Comparison of ENCODE assay signal across 2 cellular contexts in genomic region chr21:42645211-42646075, GRCh38.
TF ChIP-seq lines count a peak whose summit lies in the region.

No MANE protein-coding gene starts in this region.

TF ChIP-seq in HepG2, 621 proteins besides CTCF, POLR2A, EP300 and RAD21 (continued from another document):
- no peak for TF ChIP-seq ARHGAP35 (CRISPR knock-in tag; IDR thresholded peaks at IDR 0.05; ENCODE audit: borderline replicate concordance)
- no peak for TF ChIP-seq ZNF770 (CRISPR knock-in tag; IDR thresholded peaks at IDR 0.05)
- TF ChIP-seq SATB2 (CRISPR knock-in tag; IDR thresholded peaks at IDR 0.05) = no peak
- no peak for TF ChIP-seq ZFP1 (CRISPR knock-in tag; IDR thresholded peaks at IDR 0.05)
- TF ChIP-seq RAD51 (IDR thresholded peaks at IDR 0.05; ENCODE audit: borderline replicate concordance) = no peak
- TF ChIP-seq NR2F6 (IDR thresholded peaks at IDR 0.05) = no peak
- TF ChIP-seq NR2F6 (CRISPR knock-in tag; IDR thresholded peaks at IDR 0.05) = no peak
- TF ChIP-seq MXD4 (CRISPR knock-in tag; IDR thresholded peaks at IDR 0.05) = no peak
- TF ChIP-seq ZNF326 (CRISPR knock-in tag; IDR thresholded peaks at IDR 0.05; ENCODE audit: borderline replicate concordance) = no peak

TF ChIP-seq in K562, 482 proteins besides CTCF, POLR2A, EP300 and RAD21 (continued from another document and continues in another):
- TF ChIP-seq, protein P1, sequence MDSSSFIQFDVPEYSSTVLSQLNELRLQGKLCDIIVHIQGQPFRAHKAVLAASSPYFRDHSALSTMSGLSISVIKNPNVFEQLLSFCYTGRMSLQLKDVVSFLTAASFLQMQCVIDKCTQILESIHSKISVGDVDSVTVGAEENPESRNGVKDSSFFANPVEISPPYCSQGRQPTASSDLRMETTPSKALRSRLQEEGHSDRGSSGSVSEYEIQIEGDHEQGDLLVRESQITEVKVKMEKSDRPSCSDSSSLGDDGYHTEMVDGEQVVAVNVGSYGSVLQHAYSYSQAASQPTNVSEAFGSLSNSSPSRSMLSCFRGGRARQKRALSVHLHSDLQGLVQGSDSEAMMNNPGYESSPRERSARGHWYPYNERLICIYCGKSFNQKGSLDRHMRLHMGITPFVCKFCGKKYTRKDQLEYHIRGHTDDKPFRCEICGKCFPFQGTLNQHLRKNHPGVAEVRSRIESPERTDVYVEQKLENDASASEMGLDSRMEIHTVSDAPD (CRISPR knock-in tag; IDR thresholded peaks at IDR 0.05) = no peak
- no peak for TF ChIP-seq NBN (IDR thresholded peaks at IDR 0.05; ENCODE audit: low read depth)
- TF ChIP-seq, protein P2, sequence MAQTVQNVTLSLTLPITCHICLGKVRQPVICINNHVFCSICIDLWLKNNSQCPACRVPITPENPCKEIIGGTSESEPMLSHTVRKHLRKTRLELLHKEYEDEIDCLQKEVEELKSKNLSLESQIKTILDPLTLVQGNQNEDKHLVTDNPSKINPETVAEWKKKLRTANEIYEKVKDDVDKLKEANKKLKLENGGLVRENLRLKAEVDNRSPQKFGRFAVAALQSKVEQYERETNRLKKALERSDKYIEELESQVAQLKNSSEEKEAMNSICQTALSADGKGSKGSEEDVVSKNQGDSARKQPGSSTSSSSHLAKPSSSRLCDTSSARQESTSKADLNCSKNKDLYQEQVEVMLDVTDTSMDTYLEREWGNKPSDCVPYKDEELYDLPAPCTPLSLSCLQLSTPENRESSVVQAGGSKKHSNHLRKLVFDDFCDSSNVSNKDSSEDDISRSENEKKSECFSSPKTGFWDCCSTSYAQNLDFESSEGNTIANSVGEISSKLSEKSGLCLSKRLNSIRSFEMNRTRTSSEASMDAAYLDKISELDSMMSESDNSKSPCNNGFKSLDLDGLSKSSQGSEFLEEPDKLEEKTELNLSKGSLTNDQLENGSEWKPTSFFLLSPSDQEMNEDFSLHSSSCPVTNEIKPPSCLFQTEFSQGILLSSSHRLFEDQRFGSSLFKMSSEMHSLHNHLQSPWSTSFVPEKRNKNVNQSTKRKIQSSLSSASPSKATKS (CRISPR knock-in tag; IDR thresholded peaks at IDR 0.05) = no peak
- TF ChIP-seq, protein P3, sequence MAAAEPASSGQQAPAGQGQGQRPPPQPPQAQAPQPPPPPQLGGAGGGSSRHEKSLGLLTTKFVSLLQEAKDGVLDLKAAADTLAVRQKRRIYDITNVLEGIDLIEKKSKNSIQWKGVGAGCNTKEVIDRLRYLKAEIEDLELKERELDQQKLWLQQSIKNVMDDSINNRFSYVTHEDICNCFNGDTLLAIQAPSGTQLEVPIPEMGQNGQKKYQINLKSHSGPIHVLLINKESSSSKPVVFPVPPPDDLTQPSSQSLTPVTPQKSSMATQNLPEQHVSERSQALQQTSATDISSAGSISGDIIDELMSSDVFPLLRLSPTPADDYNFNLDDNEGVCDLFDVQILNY (CRISPR knock-in tag; IDR thresholded peaks at IDR 0.05) = no peak
- peak; percentile 61; the same call in 1 of the 2 replicates for TF ChIP-seq MYC (IDR thresholded peaks at IDR 0.05; ENCODE audit: low read depth, low read length)
- no peak for TF ChIP-seq MYC (CRISPR knock-in tag; IDR thresholded peaks at IDR 0.05; ENCODE audit: borderline replicate concordance, low read depth)
- TF ChIP-seq TGIF2 (CRISPR knock-in tag; IDR thresholded peaks at IDR 0.05) = no peak
- TF ChIP-seq ZNF174 (CRISPR knock-in tag; IDR thresholded peaks at IDR 0.05) = no peak
- TF ChIP-seq CHD2 (IDR thresholded peaks at IDR 0.05; ENCODE audit: low read depth, low read length) = no peak
- TF ChIP-seq ZNF766 (CRISPR knock-in tag; conservative IDR thresholded peaks at IDR 0.05) = no peak
- TF ChIP-seq CSDE1 (IDR thresholded peaks at IDR 0.05) = no peak
- no peak for TF ChIP-seq RBBP5 (IDR thresholded peaks at IDR 0.05; ENCODE audit: borderline replicate concordance, insufficient read depth, low read length, poor library complexity, severe bottlenecking)
- no peak for TF ChIP-seq KLF10 (CRISPR knock-in tag; IDR thresholded peaks at IDR 0.05)
- no peak for TF ChIP-seq BRF1 (IDR thresholded peaks at IDR 0.05; ENCODE audit: borderline replicate concordance, extremely low read depth, insufficient read length)
- no peak for TF ChIP-seq RREB1 (CRISPR knock-in tag; IDR thresholded peaks at IDR 0.05)
- TF ChIP-seq ARID2 (IDR thresholded peaks at IDR 0.05) = no peak
- no peak for TF ChIP-seq JUN (IDR thresholded peaks at IDR 0.05; ENCODE audit: borderline replicate concordance, low read depth, low read length)
- TF ChIP-seq JUN (CRISPR knock-in tag; IDR thresholded peaks at IDR 0.05; ENCODE audit: borderline replicate concordance) = no peak
- peak; percentile 85 for TF ChIP-seq RAD51 (IDR thresholded peaks at IDR 0.05; ENCODE audit: borderline replicate concordance, low read depth)
- no peak for TF ChIP-seq MCM3 (IDR thresholded peaks at IDR 0.05)
- no peak for TF ChIP-seq ZNF639 (CRISPR knock-in tag; conservative IDR thresholded peaks at IDR 0.05 in 1 of 2, IDR thresholded peaks at IDR 0.05 in 1 of 2)
- no peak for TF ChIP-seq ZNF445 (CRISPR knock-in tag; IDR thresholded peaks at IDR 0.05; ENCODE audit: low read depth)
- no peak for TF ChIP-seq ATF7 (IDR thresholded peaks at IDR 0.05)
- no peak for TF ChIP-seq GTF2F1 (IDR thresholded peaks at IDR 0.05; ENCODE audit: low read depth, low read length)
- TF ChIP-seq ZKSCAN1 (IDR thresholded peaks at IDR 0.05; ENCODE audit: low read depth, low read length) = no peak
- no peak for TF ChIP-seq ZNF311 (CRISPR knock-in tag; IDR thresholded peaks at IDR 0.05)
- peak; percentile 94 for TF ChIP-seq TFE3 (CRISPR knock-in tag; IDR thresholded peaks at IDR 0.05)
- no peak for TF ChIP-seq ZNF75A (CRISPR knock-in tag; IDR thresholded peaks at IDR 0.05)
- TF ChIP-seq NFYB (IDR thresholded peaks at IDR 0.05; ENCODE audit: extremely low read depth, insufficient read length) = no peak
- TF ChIP-seq FOXK1 (CRISPR knock-in tag; IDR thresholded peaks at IDR 0.05; ENCODE audit: borderline replicate concordance) = no peak
- no peak for TF ChIP-seq CBX3 (IDR thresholded peaks at IDR 0.05; ENCODE audit: borderline replicate concordance in 1 of 2, low read length in 2 of 2)
- TF ChIP-seq ZNF184 (CRISPR knock-in tag; IDR thresholded peaks at IDR 0.05) = no peak
- TF ChIP-seq FOXK2 (conservative IDR thresholded peaks at IDR 0.05 in 1 of 2, IDR thresholded peaks at IDR 0.05 in 1 of 2; ENCODE audit: low read depth in 2 of 2) = peak in 1 of 2 experiments; percentile 31; a peak in 1 of 4 replicates
- TF ChIP-seq POLR2G (IDR thresholded peaks at IDR 0.05; ENCODE audit: low read depth, low read length) = no peak
